ENCODE assay signal across 12 cellular contexts in genomic region chr19:50427318-50427925, GRCh38. TPM values are rescaled to one million over a fixed set of nuclear protein-coding genes. Genes with fewer than 3 reads are reported as not detected.
DNase-seq lines count a peak whose midpoint lies in the region; ATAC-seq and TF ChIP-seq lines count a peak whose summit lies in the region.
"Had no signal": no experiment of that assay in that cellular context is flagged by ENCODE, and none has a peak within 500 bp of the region (broad histone marks: within the 10 kb centered on the region; RNA-seq: fewer than 3 reads in every experiment).

No MANE protein-coding gene starts in this region.

- H3K36me3 ChIP-seq in IMR-90 (ENCODE audit: control insufficient read depth, insufficient read depth, low read length), result no peaks in the 10 kb centered on the region
- H3K36me3 ChIP-seq in effector memory CD4-positive, alpha-beta T cell (ENCODE audit: control insufficient read depth, insufficient read depth, low read length), result no peaks in the 10 kb centered on the region
- H3K36me3 ChIP-seq in neuronal stem cell (replicated peaks in 1 of 2; ENCODE audit: control insufficient read depth in 2 of 2, insufficient read depth in 2 of 2, low read length in 2 of 2), result no peaks in the 10 kb centered on the region
- H3K36me3 ChIP-seq in CD8-positive, alpha-beta memory T cell (ENCODE audit: insufficient read depth, low read length), result no peaks in the 10 kb centered on the region
- no peaks in the 10 kb centered on the region for H3K36me3 ChIP-seq in HAP-1 (replicated peaks)

- H3K4ac ChIP-seq in IMR-90 (ENCODE audit: low read depth, low read length), result no peak overlapping the region
- H3K4ac ChIP-seq in neuronal stem cell (ENCODE audit: low read length), result no peak overlapping the region

- no peaks in the 10 kb centered on the region for H3K79me1 ChIP-seq in IMR-90 (ENCODE audit: low read depth in 1 of 2, low read length in 2 of 2)
- H3K79me1 ChIP-seq in neuronal stem cell (ENCODE audit: low read depth, low read length), result no peaks in the 10 kb centered on the region

- 0 out of 2 replicates have a peak, but pooled peaks cover 3% of the 10 kb centered on the region for H3K4me1 ChIP-seq in IMR-90 (ENCODE audit: control insufficient read depth, insufficient read depth, low read length)
- peaks cover 10% of the 10 kb centered on the region for H3K4me1 ChIP-seq in effector memory CD4-positive, alpha-beta T cell (ENCODE audit: control insufficient read depth, insufficient read depth, low read length, poor library complexity, severe bottlenecking)
- peaks cover 7 to 9% of the 10 kb centered on the region in 2 donors for H3K4me1 ChIP-seq in neuronal stem cell (ENCODE audit: control insufficient read depth in 2 of 2, insufficient read depth in 1 of 2, low read depth in 1 of 2, low read length in 2 of 2)
- H3K4me1 ChIP-seq in CD8-positive, alpha-beta memory T cell (ENCODE audit: insufficient read depth, low read length), result peaks cover 7% of the 10 kb centered on the region
- H3K4me1 ChIP-seq in HAP-1, result peaks cover 7% of the 10 kb centered on the region

- no peak overlapping the region for H2BK20ac ChIP-seq in IMR-90 (ENCODE audit: low read depth, low read length)

- no peak overlapping the region for H4K91ac ChIP-seq in IMR-90 (ENCODE audit: insufficient read depth, low read depth, low read length)
- H4K91ac ChIP-seq in neuronal stem cell (ENCODE audit: low read depth, low read length, poor library complexity), result no peak overlapping the region

- no peak overlapping the region for H3K27ac Mint-ChIP-seq in CD8-positive, alpha-beta memory T cell

- no peak for DNase-seq in IMR-90
- no peak for DNase-seq in effector memory CD4-positive, alpha-beta T cell
- DNase-seq in neuronal stem cell (ENCODE audit: low spot score), result no peak
- no peak for DNase-seq in CD8-positive, alpha-beta memory T cell
- DNase-seq in AG08396 (ENCODE audit: low spot score), result no peak
- DNase-seq in activated CD8-positive, alpha-beta memory T cell treated with anti-CD3 and anti-CD28 coated beads, Interleukin-2, amount 50 U/mL, for 4 hours, result no peak
- no peak for DNase-seq in HAP-1 (ENCODE audit: low spot score in 2 of 2)
- DNase-seq: NCI-H1417, T1000 had no signal

- no peaks in the 10 kb centered on the region for H3K9me1 ChIP-seq in IMR-90 (ENCODE audit: insufficient read depth, low read length)

- H4K20me1 ChIP-seq in IMR-90 (ENCODE audit: insufficient read depth, low read length), result no peaks in the 10 kb centered on the region

- H2AFZ ChIP-seq in IMR-90 (replicated peaks; ENCODE audit: low read length, poor library complexity) (peak overlapping the region; percentile 91), neuronal stem cell (ENCODE audit: low read length) (peak overlapping the region; percentile 88)

- CTCF ChIA-PET in IMR-90 (lab: Yijun Ruan, JAX), result no interaction called here
- CTCF ChIA-PET in CD8-positive, alpha-beta memory T cell (lab: Charles Lee), result no interaction called here

- no peak for TF ChIP-seq RAD21 in IMR-90 (IDR thresholded peaks at IDR 0.05; ENCODE audit: low read length)

- 100% methylated on average over 3 of the region's 26 CpGs; no CpG with 5 or more reads in 1 of the 2 experiments for WGBS in IMR-90 (ENCODE audit: extremely low coverage in 2 of 2, insufficient read length in 1 of 2), 2 experiments
- WGBS in neuronal stem cell (ENCODE audit: extremely low coverage in 2 of 2, insufficient read length in 2 of 2, insufficient replicate concordance in 1 of 2), 2 donors, result no CpG with 5 or more reads among the region's 26 CpGs

- in situ Hi-C loops in IMR-90 (cut with MboI; ENCODE audit: low sequenced_read_pairs) (no loop called here), HAP-1 (cut with MboI; ENCODE audit: low sequenced_read_pairs) (no loop called here)

- H3K9ac ChIP-seq in IMR-90 (ENCODE audit: low read depth, low read length) (no peak overlapping the region), neuronal stem cell (ENCODE audit: low read depth, low read length, poor library complexity) (no peak overlapping the region)

- intact Hi-C loops in IMR-90 (cut with micrococcal nuclease), result no loop called here

- H3K4me3 Mint-ChIP-seq in CD8-positive, alpha-beta memory T cell, result peak overlapping the region in 2 of 7 donors; percentile 3 to 52
- H3K4me3 Mint-ChIP-seq: central memory CD8-positive, alpha-beta T cell had no signal

- no TSS peak for BruUV-seq in IMR-90 (replicated peaks; lab: Mats Ljungman, UMichigan)

- no peaks in the 10 kb centered on the region for H3K9me3 Mint-ChIP-seq in CD8-positive, alpha-beta memory T cell
- H3K9me3 Mint-ChIP-seq: central memory CD8-positive, alpha-beta T cell had no signal

- H2BK120ac ChIP-seq in IMR-90 (ENCODE audit: low read depth, low read length) (no peak overlapping the region), neuronal stem cell (ENCODE audit: low read depth, low read length) (no peak overlapping the region)

- no peak overlapping the region for H3K18ac ChIP-seq in IMR-90 (ENCODE audit: low read depth, low read length)
- peak overlapping the region; percentile 80 for H3K18ac ChIP-seq in neuronal stem cell (ENCODE audit: low read length)

- no peak for ATAC-seq in IMR-90 (ENCODE audit: low read depth)
- ATAC-seq: HCT116 had no signal

- TF ChIP-seq POLR2A in IMR-90 (IDR thresholded peaks at IDR 0.05; ENCODE audit: low read depth, low read length), result no peak

- H3K27me3 Mint-ChIP-seq in CD8-positive, alpha-beta memory T cell, result peaks cover 21 to 37% of the 10 kb centered on the region in 2 donors

- H2BK5ac ChIP-seq in IMR-90 (ENCODE audit: low read depth, low read length, poor library complexity, severe bottlenecking) (no peak overlapping the region), neuronal stem cell (ENCODE audit: low read length) (peak overlapping the region; percentile 13)

- no peak overlapping the region for H3K56ac ChIP-seq in IMR-90 (ENCODE audit: extremely low read depth, insufficient read depth, low read length)

- peaks cover 11 to 15% (median 12%) of the 10 kb centered on the region in 3 donors for H3K4me1 Mint-ChIP-seq in CD8-positive, alpha-beta memory T cell

- no peak overlapping the region for H2BK15ac ChIP-seq in IMR-90 (ENCODE audit: low read depth, low read length)
- H2BK15ac ChIP-seq in neuronal stem cell (ENCODE audit: low read length), result no peak overlapping the region

- peaks cover 0 to 4% (median 0%) of the 10 kb centered on the region in 3 donors for H3K36me3 Mint-ChIP-seq in CD8-positive, alpha-beta memory T cell

- H4K5ac ChIP-seq in IMR-90 (ENCODE audit: low read depth, low read length), result no peak overlapping the region

- H2AK5ac ChIP-seq in IMR-90 (ENCODE audit: low read depth, low read length) (no peak overlapping the region), neuronal stem cell (ENCODE audit: low read depth, low read length) (no peak overlapping the region)

- no peak overlapping the region for H2AK9ac ChIP-seq in IMR-90 (replicated peaks; ENCODE audit: low read depth, low read length, poor library complexity)

- H4K8ac ChIP-seq in IMR-90 (ENCODE audit: low read depth in 2 of 2, low read length in 2 of 2), result no peak overlapping the region
- H4K8ac ChIP-seq in neuronal stem cell (ENCODE audit: low read depth, low read length), result no peak overlapping the region

- no peaks in the 10 kb centered on the region for H3K9me3 ChIP-seq in IMR-90 (ENCODE audit: control insufficient read depth, insufficient read depth, low read length)
- H3K9me3 ChIP-seq in effector memory CD4-positive, alpha-beta T cell (ENCODE audit: control insufficient read depth, low read length), result no peaks in the 10 kb centered on the region
- H3K9me3 ChIP-seq in neuronal stem cell (replicated peaks in 1 of 2; ENCODE audit: control insufficient read depth in 2 of 2, insufficient read depth in 1 of 2, low read depth in 1 of 2, low read length in 2 of 2), result peaks cover 0 to 2% of the 10 kb centered on the region in 2 donors
- no peaks in the 10 kb centered on the region for H3K9me3 ChIP-seq in CD8-positive, alpha-beta memory T cell (ENCODE audit: low read length)
- no peaks in the 10 kb centered on the region for H3K9me3 ChIP-seq in HAP-1

- dilution Hi-C loops in IMR-90 (cut with HindIII; ENCODE audit: low sequenced_read_pairs, unreplicated experiment), result no loop called here

- H3K14ac ChIP-seq in IMR-90 (replicated peaks; ENCODE audit: low read depth, low read length) (no peak overlapping the region), neuronal stem cell (ENCODE audit: low read length) (no peak overlapping the region)

- H3K23ac ChIP-seq in IMR-90 (ENCODE audit: low read depth, low read length) (no peak overlapping the region), neuronal stem cell (ENCODE audit: low read depth, low read length, poor library complexity) (peak overlapping the region; percentile 80)

- peaks cover 20% of the 10 kb centered on the region for H3K27me3 ChIP-seq in IMR-90 (ENCODE audit: control insufficient read depth, insufficient read depth, low read length)
- H3K27me3 ChIP-seq in effector memory CD4-positive, alpha-beta T cell (replicated peaks; ENCODE audit: control insufficient read depth, insufficient read depth, low read length, poor library complexity, severe bottlenecking), result peaks cover 3% of the 10 kb centered on the region
- peaks cover 0 to 25% (median 24%) of the 10 kb centered on the region in 3 experiments for H3K27me3 ChIP-seq in neuronal stem cell (ENCODE audit: control insufficient read depth in 3 of 3, insufficient read depth in 3 of 3, low read depth in 1 of 3, low read length in 3 of 3)
- no peaks in the 10 kb centered on the region for H3K27me3 ChIP-seq in CD8-positive, alpha-beta memory T cell (ENCODE audit: insufficient read depth, low read length, poor library complexity, severe bottlenecking)
- no peaks in the 10 kb centered on the region for H3K27me3 ChIP-seq in HAP-1 (ENCODE audit: low read depth)

- no peak overlapping the region for H3K4me3 ChIP-seq in IMR-90 (ENCODE audit: insufficient read depth, low read depth, low read length)
- H3K4me3 ChIP-seq in effector memory CD4-positive, alpha-beta T cell (ENCODE audit: insufficient read depth, low read depth, low read length, poor library complexity, severe bottlenecking), result peak overlapping the region; percentile 16
- H3K4me3 ChIP-seq in neuronal stem cell (ENCODE audit: low read length in 2 of 2), result no peak overlapping the region
- no peak overlapping the region for H3K4me3 ChIP-seq in CD8-positive, alpha-beta memory T cell (ENCODE audit: low read length)
- no peak overlapping the region for H3K4me3 ChIP-seq in HAP-1

- H3K27ac ChIP-seq in 22Rv1, result peak overlapping the region; percentile 33; the same call in 1 of the 2 replicates
- H3K27ac ChIP-seq in IMR-90 (ENCODE audit: insufficient read depth, low read length), result no peak overlapping the region
- no peak overlapping the region for H3K27ac ChIP-seq in effector memory CD4-positive, alpha-beta T cell (ENCODE audit: insufficient read depth, low read length, poor library complexity, severe bottlenecking)
- no peak overlapping the region for H3K27ac ChIP-seq in neuronal stem cell (replicated peaks; ENCODE audit: low read length)
- H3K27ac ChIP-seq in CD8-positive, alpha-beta memory T cell (ENCODE audit: low read depth, low read length), result no peak overlapping the region

- POLR2A ChIA-PET in IMR-90 (lab: Charles Lee; ENCODE audit: unreplicated experiment), result interaction anchor here (0.5 kb wide), 1 partner anchor 15 kb away, joined by 4 read pairs; no protein-coding TSS in a partner anchor
- POLR2A ChIA-PET in CD8-positive, alpha-beta memory T cell (lab: Charles Lee), result interaction anchor here (0.6 kb wide), 1 partner anchor 35 kb away, joined by 3 read pairs; no protein-coding TSS in a partner anchor

- no peak overlapping the region for H2BK12ac ChIP-seq in neuronal stem cell (ENCODE audit: low read length)

- no peak; the same call in 1 of the 2 replicates for TF ChIP-seq CTCF in 22Rv1 (IDR thresholded peaks at IDR 0.05)
- TF ChIP-seq CTCF in IMR-90 (conservative IDR thresholded peaks at IDR 0.05; ENCODE audit: low read depth, low read length), result no peak

- peak overlapping the region; percentile 58 for H3K4me2 ChIP-seq in IMR-90 (ENCODE audit: low read depth, low read length)
- no peak overlapping the region for H3K4me2 ChIP-seq in neuronal stem cell (ENCODE audit: insufficient read depth, low read length, poor library complexity, severe bottlenecking)

RNA-seq across cellular contexts. Expression of gene MYBPC2, which starts 5.3 kb away (rescaled TPM):
- not detected in 2 replicates for total RNA-seq in IMR-90 (2012; rRNA removed)
- not detected in 2 replicates for polyA plus RNA-seq in IMR-90 (2012; rRNA removed)
- 0.01 TPM in 1 of 2 replicates, not detected in the other for polyA plus RNA-seq in IMR-90 (2012; cell fraction: cytosol; rRNA removed)
- 0.01 TPM in 1 of 2 replicates, not detected in the other for polyA plus RNA-seq in IMR-90 (2012; cell fraction: nucleus; rRNA removed; ENCODE audit: low replicate concordance)
- polyA plus RNA-seq in neuronal stem cell (2013, experiment 1 of 2), result 1.0 TPM
- 1.2 TPM for polyA plus RNA-seq in neuronal stem cell (2013, experiment 2 of 2)
- total RNA-seq in CD8-positive, alpha-beta memory T cell, result under 1 TPM; 0.07 to 0.24 TPM
- polyA plus RNA-seq in CD8-positive, alpha-beta memory T cell, result not detected

RNA-seq across cellular contexts. Expression of gene SPIB, which starts 8.7 kb away (rescaled TPM):
- total RNA-seq in IMR-90 (2012; rRNA removed), result not detected in 2 replicates
- polyA plus RNA-seq in IMR-90 (2012; rRNA removed), result not detected in 2 replicates
- polyA plus RNA-seq in IMR-90 (2012; cell fraction: cytosol; rRNA removed), result not detected in 2 replicates
- polyA plus RNA-seq in IMR-90 (2012; cell fraction: nucleus; rRNA removed; ENCODE audit: low replicate concordance), result not detected in 2 replicates
- polyA plus RNA-seq in neuronal stem cell (2013, experiment 1 of 2), result 0.08 TPM
- 0.17 TPM for polyA plus RNA-seq in neuronal stem cell (2013, experiment 2 of 2)
- 1 to 10 TPM in 1 of 2 experiments, under 1 TPM in 1; 1.00 to 2.2 TPM for total RNA-seq in CD8-positive, alpha-beta memory T cell
- 0.52 TPM for polyA plus RNA-seq in CD8-positive, alpha-beta memory T cell

RNA-seq across cellular contexts. Expression of gene POLD1, which starts 43.3 kb away (rescaled TPM):
- total RNA-seq in IMR-90 (2012; rRNA removed), result 13.1 and 13.8 TPM in 2 replicates
- 28.9 and 40.2 TPM in 2 replicates for polyA plus RNA-seq in IMR-90 (2012; rRNA removed)
- polyA plus RNA-seq in IMR-90 (2012; cell fraction: cytosol; rRNA removed), result 15.6 and 24.5 TPM in 2 replicates
- polyA plus RNA-seq in IMR-90 (2012; cell fraction: nucleus; rRNA removed; ENCODE audit: low replicate concordance), result 76.5 and 228 TPM in 2 replicates
- polyA plus RNA-seq in neuronal stem cell (2013, experiment 1 of 2), result 60.2 TPM
- polyA plus RNA-seq in neuronal stem cell (2013, experiment 2 of 2), result 61.7 TPM
- 100 to 1,000 TPM; 154 to 160 TPM for total RNA-seq in CD8-positive, alpha-beta memory T cell
- polyA plus RNA-seq in CD8-positive, alpha-beta memory T cell, result 29.4 TPM

RNA-seq across cellular contexts. Expression of gene EMC10, which starts 48.9 kb away (rescaled TPM):
- total RNA-seq in IMR-90 (2012; rRNA removed), result 11.3 and 12.2 TPM in 2 replicates
- 90.9 and 103 TPM in 2 replicates for polyA plus RNA-seq in IMR-90 (2012; rRNA removed)
- polyA plus RNA-seq in IMR-90 (2012; cell fraction: cytosol; rRNA removed), result 111 and 157 TPM in 2 replicates
- 32.4 and 52.8 TPM in 2 replicates for polyA plus RNA-seq in IMR-90 (2012; cell fraction: nucleus; rRNA removed; ENCODE audit: low replicate concordance)
- polyA plus RNA-seq in neuronal stem cell (2013, experiment 1 of 2), result 57.0 TPM
- 55.4 TPM for polyA plus RNA-seq in neuronal stem cell (2013, experiment 2 of 2)
- 10 to 100 TPM; 74.7 to 74.8 TPM for total RNA-seq in CD8-positive, alpha-beta memory T cell
- 11.4 TPM for polyA plus RNA-seq in CD8-positive, alpha-beta memory T cell

RNA-seq across cellular contexts. Expression of gene GARIN5A, which starts 49.2 kb away (rescaled TPM):
- 0.28 TPM in 1 of 2 replicates, not detected in the other for total RNA-seq in IMR-90 (2012; rRNA removed)
- polyA plus RNA-seq in IMR-90 (2012; rRNA removed), result 0.49 and 0.53 TPM in 2 replicates
- polyA plus RNA-seq in IMR-90 (2012; cell fraction: cytosol; rRNA removed), result 0.08 and 0.90 TPM in 2 replicates
- 0.50 and 0.85 TPM in 2 replicates for polyA plus RNA-seq in IMR-90 (2012; cell fraction: nucleus; rRNA removed; ENCODE audit: low replicate concordance)
- 9.4 TPM for polyA plus RNA-seq in neuronal stem cell (2013, experiment 1 of 2)
- 8.0 TPM for polyA plus RNA-seq in neuronal stem cell (2013, experiment 2 of 2)
- under 1 TPM; 0.57 to 0.97 TPM for total RNA-seq in CD8-positive, alpha-beta memory T cell
- 0.33 TPM for polyA plus RNA-seq in CD8-positive, alpha-beta memory T cell

Comparison
In these comparisons a context has a peak if more than half of its experiments do, and no peak if none do; other contexts are left out.
1. RNA of gene POLD1, which starts 43.3 kb away (total RNA-seq): 154 to 160 TPM in CD8-positive, alpha-beta memory T cell; 13.1 to 13.8 TPM in IMR-90; every median in the first group is over 10 times any median in the second.